1 cellular context compared by ENCODE assay signal in the genomic region with DNA sequence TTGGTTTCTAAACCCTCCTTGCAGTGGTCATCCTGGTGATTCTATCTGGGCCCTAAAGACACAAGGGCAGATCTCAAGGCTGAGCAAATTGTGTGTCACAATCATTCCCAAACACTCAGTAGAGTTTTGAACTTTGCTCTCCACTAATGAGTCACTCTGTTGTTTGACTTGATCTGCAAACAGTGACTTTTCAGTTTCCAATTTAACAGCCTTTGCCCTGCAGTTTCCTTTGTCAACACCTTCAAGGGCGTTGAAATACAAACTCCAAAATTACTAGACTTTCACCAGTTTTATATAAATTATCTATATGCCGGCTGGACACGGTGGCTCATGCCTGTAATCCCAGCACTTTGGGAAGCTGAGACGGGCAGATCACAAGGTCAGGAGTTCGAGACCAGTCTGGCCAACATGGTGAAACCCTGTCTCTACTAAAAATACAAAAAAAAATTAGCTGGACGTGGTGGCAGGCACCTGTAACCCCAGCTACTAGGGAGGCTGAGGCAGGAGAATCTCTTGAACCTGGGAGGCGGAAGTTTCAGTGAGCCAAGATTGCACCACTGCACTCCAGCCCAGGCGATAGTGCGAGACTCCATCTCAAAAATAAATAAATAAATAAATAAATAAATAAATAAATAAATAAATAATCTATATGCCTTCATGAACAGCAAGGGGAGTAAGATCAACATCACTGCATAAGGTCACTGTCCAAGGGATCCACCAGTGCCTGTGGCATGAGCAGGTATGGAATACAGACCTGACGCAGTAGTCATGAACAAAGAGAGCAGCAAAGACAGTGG.
TF ChIP-seq lines count a peak whose summit lies in the region.

No MANE protein-coding gene starts in this region.

TF ChIP-seq in HepG2, 621 proteins besides CTCF, POLR2A, EP300 and RAD21 (continued from another document and continues in another):
- peak; percentile 90 for TF ChIP-seq ATF2 (CRISPR knock-in tag; IDR thresholded peaks at IDR 0.05)
- TF ChIP-seq ZNF264 (CRISPR knock-in tag; IDR thresholded peaks at IDR 0.05): peak; percentile 88
- TF ChIP-seq HMG20B (CRISPR knock-in tag; conservative IDR thresholded peaks at IDR 0.05): 0 out of 2 replicates have a peak, but pooled peaks have one; percentile 34
- 0 out of 2 replicates have a peak, but pooled peaks have one; percentile 71 for TF ChIP-seq ZNF512B (CRISPR knock-in tag; IDR thresholded peaks at IDR 0.05; ENCODE audit: borderline replicate concordance)
- peak; percentile 99 for TF ChIP-seq JUND (CRISPR knock-in tag; IDR thresholded peaks at IDR 0.05)
- peak; percentile 77 for TF ChIP-seq IRF2 (CRISPR knock-in tag; IDR thresholded peaks at IDR 0.05)
- peak; percentile 74; the same call in 1 of the 2 replicates for TF ChIP-seq SAP130 (CRISPR knock-in tag; IDR thresholded peaks at IDR 0.05; ENCODE audit: low read depth)
- TF ChIP-seq KAT8 (CRISPR knock-in tag; IDR thresholded peaks at IDR 0.05): peak; percentile 81
- TF ChIP-seq RXRA (CRISPR knock-in tag; IDR thresholded peaks at IDR 0.05): peak; percentile 46; the same call in 1 of the 2 replicates
- peak; percentile 57 for TF ChIP-seq ASH2L (IDR thresholded peaks at IDR 0.05; ENCODE audit: insufficient read length, low read depth, low read length)
- TF ChIP-seq MIXL1 (CRISPR knock-in tag; IDR thresholded peaks at IDR 0.05): peak; percentile 98
- peak; percentile 38; the same call in 1 of the 2 replicates for TF ChIP-seq HMGXB3 (CRISPR knock-in tag; IDR thresholded peaks at IDR 0.05; ENCODE audit: borderline replicate concordance)
- TF ChIP-seq MEF2D (CRISPR knock-in tag; IDR thresholded peaks at IDR 0.05): peak; percentile 88
- peak; percentile 56; the same call in 1 of the 2 replicates for TF ChIP-seq ETV5 (CRISPR knock-in tag; IDR thresholded peaks at IDR 0.05; ENCODE audit: borderline replicate concordance)
- TF ChIP-seq XBP1 (CRISPR knock-in tag; IDR thresholded peaks at IDR 0.05): 0 out of 2 replicates have a peak, but pooled peaks have one; percentile 34
- peak; percentile 93 for TF ChIP-seq TARDBP (CRISPR knock-in tag; IDR thresholded peaks at IDR 0.05)
- peak; percentile 97 for TF ChIP-seq HDAC2 (CRISPR knock-in tag; IDR thresholded peaks at IDR 0.05)
- peak; percentile 78 for TF ChIP-seq FOXK1 (CRISPR knock-in tag; IDR thresholded peaks at IDR 0.05; ENCODE audit: borderline replicate concordance, low read depth)
- TF ChIP-seq NFIC (IDR thresholded peaks at IDR 0.05; ENCODE audit: low read length): peak; percentile 84
- TF ChIP-seq ZNF557 (CRISPR knock-in tag; IDR thresholded peaks at IDR 0.05): 0 out of 2 replicates have a peak, but pooled peaks have one; percentile 86
- TF ChIP-seq STAT6 (CRISPR knock-in tag; IDR thresholded peaks at IDR 0.05; ENCODE audit: borderline replicate concordance): peak; percentile 73; the same call in 1 of the 2 replicates
- TF ChIP-seq, protein P1, sequence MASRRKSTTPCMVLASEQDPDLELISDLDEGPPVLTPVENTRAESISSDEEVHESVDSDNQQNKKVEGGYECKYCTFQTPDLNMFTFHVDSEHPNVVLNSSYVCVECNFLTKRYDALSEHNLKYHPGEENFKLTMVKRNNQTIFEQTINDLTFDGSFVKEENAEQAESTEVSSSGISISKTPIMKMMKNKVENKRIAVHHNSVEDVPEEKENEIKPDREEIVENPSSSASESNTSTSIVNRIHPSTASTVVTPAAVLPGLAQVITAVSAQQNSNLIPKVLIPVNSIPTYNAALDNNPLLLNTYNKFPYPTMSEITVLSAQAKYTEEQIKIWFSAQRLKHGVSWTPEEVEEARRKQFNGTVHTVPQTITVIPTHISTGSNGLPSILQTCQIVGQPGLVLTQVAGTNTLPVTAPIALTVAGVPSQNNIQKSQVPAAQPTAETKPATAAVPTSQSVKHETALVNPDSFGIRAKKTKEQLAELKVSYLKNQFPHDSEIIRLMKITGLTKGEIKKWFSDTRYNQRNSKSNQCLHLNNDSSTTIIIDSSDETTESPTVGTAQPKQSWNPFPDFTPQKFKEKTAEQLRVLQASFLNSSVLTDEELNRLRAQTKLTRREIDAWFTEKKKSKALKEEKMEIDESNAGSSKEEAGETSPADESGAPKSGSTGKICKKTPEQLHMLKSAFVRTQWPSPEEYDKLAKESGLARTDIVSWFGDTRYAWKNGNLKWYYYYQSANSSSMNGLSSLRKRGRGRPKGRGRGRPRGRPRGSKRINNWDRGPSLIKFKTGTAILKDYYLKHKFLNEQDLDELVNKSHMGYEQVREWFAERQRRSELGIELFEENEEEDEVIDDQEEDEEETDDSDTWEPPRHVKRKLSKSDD (CRISPR knock-in tag; IDR thresholded peaks at IDR 0.05; ENCODE audit: low read depth): peak; percentile 78; the same call in 1 of the 2 replicates
- TF ChIP-seq ADNP (CRISPR knock-in tag; IDR thresholded peaks at IDR 0.05): peak; percentile 42; the same call in 1 of the 2 replicates
- TF ChIP-seq ZNF749 (CRISPR knock-in tag; IDR thresholded peaks at IDR 0.05; ENCODE audit: borderline replicate concordance): peak; percentile 50; the same call in 1 of the 2 replicates
- TF ChIP-seq PRDM10 (CRISPR knock-in tag; IDR thresholded peaks at IDR 0.05; ENCODE audit: low read depth): peak; percentile 19; the same call in 1 of the 2 replicates
- TF ChIP-seq ELF3 (CRISPR knock-in tag; IDR thresholded peaks at IDR 0.05): peak; percentile 81
- TF ChIP-seq, protein P2, sequence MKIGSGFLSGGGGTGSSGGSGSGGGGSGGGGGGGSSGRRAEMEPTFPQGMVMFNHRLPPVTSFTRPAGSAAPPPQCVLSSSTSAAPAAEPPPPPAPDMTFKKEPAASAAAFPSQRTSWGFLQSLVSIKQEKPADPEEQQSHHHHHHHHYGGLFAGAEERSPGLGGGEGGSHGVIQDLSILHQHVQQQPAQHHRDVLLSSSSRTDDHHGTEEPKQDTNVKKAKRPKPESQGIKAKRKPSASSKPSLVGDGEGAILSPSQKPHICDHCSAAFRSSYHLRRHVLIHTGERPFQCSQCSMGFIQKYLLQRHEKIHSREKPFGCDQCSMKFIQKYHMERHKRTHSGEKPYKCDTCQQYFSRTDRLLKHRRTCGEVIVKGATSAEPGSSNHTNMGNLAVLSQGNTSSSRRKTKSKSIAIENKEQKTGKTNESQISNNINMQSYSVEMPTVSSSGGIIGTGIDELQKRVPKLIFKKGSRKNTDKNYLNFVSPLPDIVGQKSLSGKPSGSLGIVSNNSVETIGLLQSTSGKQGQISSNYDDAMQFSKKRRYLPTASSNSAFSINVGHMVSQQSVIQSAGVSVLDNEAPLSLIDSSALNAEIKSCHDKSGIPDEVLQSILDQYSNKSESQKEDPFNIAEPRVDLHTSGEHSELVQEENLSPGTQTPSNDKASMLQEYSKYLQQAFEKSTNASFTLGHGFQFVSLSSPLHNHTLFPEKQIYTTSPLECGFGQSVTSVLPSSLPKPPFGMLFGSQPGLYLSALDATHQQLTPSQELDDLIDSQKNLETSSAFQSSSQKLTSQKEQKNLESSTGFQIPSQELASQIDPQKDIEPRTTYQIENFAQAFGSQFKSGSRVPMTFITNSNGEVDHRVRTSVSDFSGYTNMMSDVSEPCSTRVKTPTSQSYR (CRISPR knock-in tag; IDR thresholded peaks at IDR 0.05; ENCODE audit: borderline replicate concordance): peak; percentile 34; the same call in 1 of the 2 replicates
